Comparison of ENCODE assay signal across 16 cellular contexts in genomic region chr6:76885861-76886301, GRCh38.
A peak's percentile ranks its signal among the peaks of the same experiment; 100 is the strongest.
DNase-seq lines count a peak whose midpoint lies in the region; ATAC-seq, FAIRE-seq and TF ChIP-seq lines count a peak whose summit lies in the region.
"Had no signal": no experiment of that assay in that cellular context is flagged by ENCODE, and none has a peak within 500 bp of the region (broad histone marks: within the 10 kb centered on the region; RNA-seq: fewer than 3 reads in every experiment).

No MANE protein-coding gene starts in this region.

- H3K9me3 ChIP-seq in WERI-Rb-1 (ENCODE audit: severe bottlenecking) (no peaks in the 10 kb centered on the region), pancreas (no peaks in the 10 kb centered on the region), tibial nerve (peaks cover 0 to 3% (median 0%) of the 10 kb centered on the region in 4 donors)
- H3K9me3 ChIP-seq: esophagus squamous epithelium, sigmoid colon had no signal

- 38 to 49% methylated on average over 2 of the region's 2 CpGs for WGBS in pancreas, 2 donors
- 22 to 31% methylated on average over 2 of the region's 2 CpGs for WGBS in tibial nerve, 2 donors

- H3K4me1 ChIP-seq in pancreas (peaks cover 0 to 10% (median 4%) of the 10 kb centered on the region in 3 donors), tibial nerve (peaks cover 0 to 7% (median 0%) of the 10 kb centered on the region in 4 donors)
- H3K4me1 ChIP-seq: esophagus squamous epithelium, sigmoid colon had no signal

- H3K27me3 ChIP-seq in WERI-Rb-1 (ENCODE audit: insufficient read depth, low read depth, severe bottlenecking) (no peaks in the 10 kb centered on the region), pancreas (no peaks in the 10 kb centered on the region), tibial nerve (no peaks in the 10 kb centered on the region)
- H3K27me3 ChIP-seq: esophagus squamous epithelium, sigmoid colon had no signal

- TF ChIP-seq POLR2A in tibial nerve (IDR thresholded peaks at IDR 0.05), result no peak

- peak overlapping the region; percentile 21 for H3K27ac ChIP-seq in WERI-Rb-1
- no peak overlapping the region for H3K27ac ChIP-seq in pancreas
- peak overlapping the region in 1 of 4 donors; percentile 5 for H3K27ac ChIP-seq in tibial nerve
- H3K27ac ChIP-seq: esophagus squamous epithelium, KMS-11, PC-9, sigmoid colon had no signal

- peak; percentile 56 to 70 (median 65) for ATAC-seq in pancreas

- FAIRE-seq in pancreas (lab: Jason Lieb, UNC), result no peak

- no peaks in the 10 kb centered on the region for H3K36me3 ChIP-seq in WERI-Rb-1
- no peaks in the 10 kb centered on the region for H3K36me3 ChIP-seq in pancreas
- H3K36me3 ChIP-seq in tibial nerve, result no peaks in the 10 kb centered on the region
- H3K36me3 ChIP-seq: esophagus squamous epithelium, sigmoid colon had no signal

- TF ChIP-seq CTCF in WERI-Rb-1 (IDR thresholded peaks at IDR 0.05; ENCODE audit: low read depth, low read length) (no peak), fibroblast of the aortic adventitia (IDR thresholded peaks at IDR 0.05; ENCODE audit: insufficient read depth, low read length) (no peak), pancreas (IDR thresholded peaks at IDR 0.05) (no peak), tibial nerve (IDR thresholded peaks at IDR 0.05) (no peak)

- no peak overlapping the region for H3K4me3 ChIP-seq in WERI-Rb-1 (ENCODE audit: low read depth, low read length)
- no peak overlapping the region for H3K4me3 ChIP-seq in fibroblast of the aortic adventitia (ENCODE audit: low read depth, low read length)
- no peak overlapping the region for H3K4me3 ChIP-seq in pancreas
- H3K4me3 ChIP-seq in tibial nerve, result no peak overlapping the region
- H3K4me3 ChIP-seq: esophagus squamous epithelium, PC-9, sigmoid colon had no signal

- DNase-seq in GM04503 (ENCODE audit: low read depth) (peak; percentile 8), WERI-Rb-1 (no peak), fibroblast of the aortic adventitia (ENCODE audit: low read depth) (peak; percentile 45), pancreas (no peak), tibial nerve (ENCODE audit: low spot score in 2 of 2) (no peak), 8988T (no peak), NCI-H1930 (lab: John Stamatoyannopoulos, UW) (no peak)
- DNase-seq in stimulated activated CD4-positive, alpha-beta T cell treated with anti-CD3 and anti-CD28 coated beads, Interleukin-15, amount 100 ng/mL, for 24 hours, result no peak
- DNase-seq: anterior cingulate cortex, esophagus squamous epithelium, kidney glomerular epithelial cell, NCI-H1105 treated with DMSO at 0.1 percent for 48 hours, NCI-H748 treated with DMSO at 0.1 percent for 48 hours, PC-9, sigmoid colon had no signal

- intact Hi-C loops in pancreas (cut with DNase I), result no loop called here

- TF ChIP-seq EP300 in tibial nerve (IDR thresholded peaks at IDR 0.05), result no peak

Comparison
In these comparisons a context has a peak if more than half of its experiments do, and no peak if none do; other contexts are left out.
1. DNase-seq: peak in GM04503 (single experiment) and fibroblast of the aortic adventitia (single experiment); none in WERI-Rb-1 (single experiment), pancreas (0 of 6), tibial nerve (0 of 2), stimulated activated CD4-positive, alpha-beta T cell treated with anti-CD3 and anti-CD28 coated beads, Interleukin-15, amount 100 ng/mL, for 24 hours (single experiment), 8988T (single experiment) and NCI-H1930 (0 of 2).